Comparison of ENCODE assay signal across 1 cellular context in the genomic region with DNA sequence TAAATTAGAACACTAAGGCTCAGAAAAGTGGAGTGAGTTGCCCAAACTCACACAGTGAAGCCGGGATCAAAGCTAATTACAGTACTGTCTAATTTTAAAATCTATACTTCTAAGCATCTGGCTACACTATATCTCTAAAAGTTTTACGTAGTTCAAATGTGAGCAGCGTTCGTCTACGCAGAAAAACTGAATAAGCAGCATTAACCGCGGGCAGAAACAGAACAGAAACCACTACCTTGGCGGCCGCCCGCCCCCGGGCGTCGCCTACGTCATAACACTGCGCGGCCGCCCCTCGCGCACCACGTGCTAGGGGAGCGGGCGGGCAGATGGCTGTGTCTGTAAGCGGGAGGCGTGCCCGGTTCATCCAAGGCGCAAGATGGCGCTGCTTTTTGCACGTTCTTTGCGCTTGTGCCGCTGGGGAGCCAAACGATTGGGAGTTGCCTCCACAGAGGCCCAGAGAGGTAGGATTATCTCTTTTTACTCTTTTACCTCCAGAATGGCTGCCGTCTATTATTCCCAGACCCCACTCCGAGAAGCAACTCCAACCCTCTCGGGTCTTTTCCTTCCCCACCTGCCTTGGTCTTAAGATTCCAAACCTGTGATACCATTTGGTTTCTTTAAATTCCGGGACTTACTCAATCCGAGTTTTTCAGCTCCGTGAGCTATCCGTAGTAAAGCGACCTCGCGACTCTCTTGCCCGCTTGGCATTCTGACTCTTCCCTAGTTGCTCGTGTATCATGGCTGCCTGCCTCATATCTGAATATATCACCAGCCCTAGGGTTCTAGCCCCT.
TF ChIP-seq lines count a peak whose summit lies in the region.

Gene SPRYD4 (plus strand): TSS at position 363 of the 791 bp plus-strand sequence. CDS start 14 bp downstream, at position 377.

TF ChIP-seq in GM12878, 131 proteins besides CTCF, POLR2A, EP300 and RAD21 (continued from another document):
- TF ChIP-seq, protein P1, sequence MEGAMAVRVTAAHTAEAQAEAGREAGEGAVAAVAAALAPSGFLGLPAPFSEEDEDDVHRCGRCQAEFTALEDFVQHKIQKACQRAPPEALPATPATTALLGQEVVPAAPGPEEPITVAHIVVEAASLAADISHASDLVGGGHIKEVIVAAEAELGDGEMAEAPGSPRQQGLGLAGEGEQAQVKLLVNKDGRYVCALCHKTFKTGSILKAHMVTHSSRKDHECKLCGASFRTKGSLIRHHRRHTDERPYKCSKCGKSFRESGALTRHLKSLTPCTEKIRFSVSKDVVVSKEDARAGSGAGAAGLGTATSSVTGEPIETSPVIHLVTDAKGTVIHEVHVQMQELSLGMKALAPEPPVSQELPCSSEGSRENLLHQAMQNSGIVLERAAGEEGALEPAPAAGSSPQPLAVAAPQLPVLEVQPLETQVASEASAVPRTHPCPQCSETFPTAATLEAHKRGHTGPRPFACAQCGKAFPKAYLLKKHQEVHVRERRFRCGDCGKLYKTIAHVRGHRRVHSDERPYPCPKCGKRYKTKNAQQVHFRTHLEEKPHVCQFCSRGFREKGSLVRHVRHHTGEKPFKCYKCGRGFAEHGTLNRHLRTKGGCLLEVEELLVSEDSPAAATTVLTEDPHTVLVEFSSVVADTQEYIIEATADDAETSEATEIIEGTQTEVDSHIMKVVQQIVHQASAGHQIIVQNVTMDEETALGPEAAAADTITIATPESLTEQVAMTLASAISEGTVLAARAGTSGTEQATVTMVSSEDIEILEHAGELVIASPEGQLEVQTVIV (IDR thresholded peaks at IDR 0.05; ENCODE audit: borderline replicate concordance, partially characterized antibody): no peak
- TF ChIP-seq HDAC2 (IDR thresholded peaks at IDR 0.05): no peak
- no peak for TF ChIP-seq STAT1 (conservative IDR thresholded peaks at IDR 0.05)
- peak; percentile 16; the same call in 1 of the 2 replicates for TF ChIP-seq MTA2 (IDR thresholded peaks at IDR 0.05; ENCODE audit: low read depth)
- peak; percentile 47 for TF ChIP-seq SMAD1 (IDR thresholded peaks at IDR 0.05; ENCODE audit: low read depth, partially characterized antibody)
- TF ChIP-seq ZNF384 (IDR thresholded peaks at IDR 0.05; ENCODE audit: borderline replicate concordance, low read depth, low read length): no peak
- peak; percentile 78 for TF ChIP-seq HCFC1 (IDR thresholded peaks at IDR 0.05; ENCODE audit: low read length)
- TF ChIP-seq KLF5 (IDR thresholded peaks at IDR 0.05; ENCODE audit: partially characterized antibody): no peak
- no peak for TF ChIP-seq ZNF217 (IDR thresholded peaks at IDR 0.05)
- TF ChIP-seq BACH1 (IDR thresholded peaks at IDR 0.05; ENCODE audit: borderline replicate concordance): no peak
- TF ChIP-seq NFYA (IDR thresholded peaks at IDR 0.05; ENCODE audit: borderline replicate concordance, low read depth, low read length): no peak
- peak; percentile 97 for TF ChIP-seq MYC (IDR thresholded peaks at IDR 0.05; ENCODE audit: insufficient read depth, insufficient read length, insufficient replicate concordance, low read length, severe bottlenecking)
- no peak for TF ChIP-seq ASH2L (IDR thresholded peaks at IDR 0.05; ENCODE audit: borderline replicate concordance, low read depth)
- TF ChIP-seq TBL1XR1 (IDR thresholded peaks at IDR 0.05; ENCODE audit: low read depth, low read length): 0 out of 2 replicates have a peak, but pooled peaks have one; percentile 40
- TF ChIP-seq TARDBP (IDR thresholded peaks at IDR 0.05; ENCODE audit: borderline replicate concordance): no peak
- no peak for TF ChIP-seq TCF7 (IDR thresholded peaks at IDR 0.05; ENCODE audit: borderline replicate concordance)
- peak; percentile 96 for TF ChIP-seq TAF1 (IDR thresholded peaks at IDR 0.05; ENCODE audit: borderline replicate concordance, low read depth, low read length)
- TF ChIP-seq, protein P2, sequence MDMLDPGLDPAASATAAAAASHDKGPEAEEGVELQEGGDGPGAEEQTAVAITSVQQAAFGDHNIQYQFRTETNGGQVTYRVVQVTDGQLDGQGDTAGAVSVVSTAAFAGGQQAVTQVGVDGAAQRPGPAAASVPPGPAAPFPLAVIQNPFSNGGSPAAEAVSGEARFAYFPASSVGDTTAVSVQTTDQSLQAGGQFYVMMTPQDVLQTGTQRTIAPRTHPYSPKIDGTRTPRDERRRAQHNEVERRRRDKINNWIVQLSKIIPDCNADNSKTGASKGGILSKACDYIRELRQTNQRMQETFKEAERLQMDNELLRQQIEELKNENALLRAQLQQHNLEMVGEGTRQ (IDR thresholded peaks at IDR 0.05; ENCODE audit: borderline replicate concordance, low read depth, low read length): peak; percentile 92
- TF ChIP-seq, protein P3, sequence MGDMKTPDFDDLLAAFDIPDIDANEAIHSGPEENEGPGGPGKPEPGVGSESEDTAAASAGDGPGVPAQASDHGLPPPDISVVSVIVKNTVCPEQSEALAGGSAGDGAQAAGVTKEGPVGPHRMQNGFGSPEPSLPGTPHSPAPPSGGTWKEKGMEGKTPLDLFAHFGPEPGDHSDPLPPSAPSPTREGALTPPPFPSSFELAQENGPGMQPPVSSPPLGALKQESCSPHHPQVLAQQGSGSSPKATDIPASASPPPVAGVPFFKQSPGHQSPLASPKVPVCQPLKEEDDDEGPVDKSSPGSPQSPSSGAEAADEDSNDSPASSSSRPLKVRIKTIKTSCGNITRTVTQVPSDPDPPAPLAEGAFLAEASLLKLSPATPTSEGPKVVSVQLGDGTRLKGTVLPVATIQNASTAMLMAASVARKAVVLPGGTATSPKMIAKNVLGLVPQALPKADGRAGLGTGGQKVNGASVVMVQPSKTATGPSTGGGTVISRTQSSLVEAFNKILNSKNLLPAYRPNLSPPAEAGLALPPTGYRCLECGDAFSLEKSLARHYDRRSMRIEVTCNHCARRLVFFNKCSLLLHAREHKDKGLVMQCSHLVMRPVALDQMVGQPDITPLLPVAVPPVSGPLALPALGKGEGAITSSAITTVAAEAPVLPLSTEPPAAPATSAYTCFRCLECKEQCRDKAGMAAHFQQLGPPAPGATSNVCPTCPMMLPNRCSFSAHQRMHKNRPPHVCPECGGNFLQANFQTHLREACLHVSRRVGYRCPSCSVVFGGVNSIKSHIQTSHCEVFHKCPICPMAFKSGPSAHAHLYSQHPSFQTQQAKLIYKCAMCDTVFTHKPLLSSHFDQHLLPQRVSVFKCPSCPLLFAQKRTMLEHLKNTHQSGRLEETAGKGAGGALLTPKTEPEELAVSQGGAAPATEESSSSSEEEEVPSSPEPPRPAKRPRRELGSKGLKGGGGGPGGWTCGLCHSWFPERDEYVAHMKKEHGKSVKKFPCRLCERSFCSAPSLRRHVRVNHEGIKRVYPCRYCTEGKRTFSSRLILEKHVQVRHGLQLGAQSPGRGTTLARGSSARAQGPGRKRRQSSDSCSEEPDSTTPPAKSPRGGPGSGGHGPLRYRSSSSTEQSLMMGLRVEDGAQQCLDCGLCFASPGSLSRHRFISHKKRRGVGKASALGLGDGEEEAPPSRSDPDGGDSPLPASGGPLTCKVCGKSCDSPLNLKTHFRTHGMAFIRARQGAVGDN (IDR thresholded peaks at IDR 0.05): 0 out of 2 replicates have a peak, but pooled peaks have one; percentile 33
- TF ChIP-seq NBN (IDR thresholded peaks at IDR 0.05): peak; percentile 88
- no peak for TF ChIP-seq EED (IDR thresholded peaks at IDR 0.05; ENCODE audit: low read depth)
- TF ChIP-seq NR2C1 (IDR thresholded peaks at IDR 0.05): peak; percentile 65
- TF ChIP-seq ATF3 (IDR thresholded peaks at IDR 0.05; ENCODE audit: borderline replicate concordance, extremely low read depth, low read depth, low read length): peak; percentile 97
- peak; percentile 47; the same call in 1 of the 2 replicates for TF ChIP-seq MEF2A (IDR thresholded peaks at IDR 0.05; ENCODE audit: insufficient read depth, low read depth, low read length)
- peak; percentile 24; the same call in 1 of the 2 replicates for TF ChIP-seq CHD2 (IDR thresholded peaks at IDR 0.05; ENCODE audit: borderline replicate concordance, low read depth, low read length)
- no peak for TF ChIP-seq JUNB (IDR thresholded peaks at IDR 0.05)
- TF ChIP-seq IKZF1 (conservative IDR thresholded peaks at IDR 0.05): peak; percentile 77
- peak; percentile 67 for TF ChIP-seq FOXK2 (IDR thresholded peaks at IDR 0.05)
- peak; percentile 69 for TF ChIP-seq SPI1 (IDR thresholded peaks at IDR 0.05; ENCODE audit: borderline replicate concordance, insufficient read depth, low read depth, low read length)
- TF ChIP-seq PAX8 (IDR thresholded peaks at IDR 0.05): peak; percentile 65; the same call in 1 of the 2 replicates
- TF ChIP-seq RELA (IDR thresholded peaks at IDR 0.05; ENCODE audit: borderline replicate concordance, partially characterized antibody): peak; percentile 72
- TF ChIP-seq RFX5 (IDR thresholded peaks at IDR 0.05; ENCODE audit: low read depth, low read length): 0 out of 2 replicates have a peak, but pooled peaks have one; percentile 21
- no peak for TF ChIP-seq FOS (IDR thresholded peaks at IDR 0.05; ENCODE audit: borderline replicate concordance, extremely low read depth, insufficient read length)
